ENCODE assay signal across 26 cellular contexts in genomic region chr2:179948058-179948457, GRCh38.
"Had no signal": no experiment of that assay in that cellular context is flagged by ENCODE, and none has a peak within 500 bp of the region (broad histone marks: within the 10 kb centered on the region; RNA-seq: fewer than 3 reads in every experiment).

No MANE protein-coding gene starts in this region.

- FAIRE-seq: astrocyte had no signal

- H3K4me3 ChIP-seq: cardiac muscle cell, MG63 had no signal

- ATAC-seq: activated CD8-positive, alpha-beta memory T cell treated with anti-CD3 and anti-CD28 coated beads, Interleukin-2, amount 10 ng/mL, durations not matched to agents 7 days and 5 days; activated T-cell treated with anti-CD3 and anti-CD28 coated beads, Interleukin-2, amount 50 U/mL, for 4 hours; activated T-helper 17 cell treated with anti-CD3 and anti-CD28 coated beads, Interleukin-2, amount 50 U/mL, for 72 hours; PC-3; T-helper 17 cell had no signal

- H3K9ac ChIP-seq: KMS-11 had no signal

- H3K27ac ChIP-seq: cardiac muscle cell, KMS-11 had no signal

- H3K9me3 Mint-ChIP-seq: activated B cell treated with CpG ODN at 0.5 μM for 24 hours; activated CD4-positive, alpha-beta T cell treated with anti-CD3 and anti-CD28 coated beads, Interleukin-2, amount 10 ng/mL, durations not matched to agents 24 days and 14 days; activated naive CD4-positive, alpha-beta T cell treated with anti-CD3 and anti-CD28 coated beads for 36 hours; activated T-cell treated with anti-CD3 and anti-CD28 coated beads, Interleukin-2, amount 50 U/mL, for 4 hours; activated T-helper 17 cell treated with anti-CD3 and anti-CD28 coated beads, Interleukin-2, amount 50 U/mL, for 72 hours; brain had no signal

- DNase-seq: activated B cell treated with CpG ODN at 0.5 μM for 24 hours; activated CD4-positive, alpha-beta T cell treated with anti-CD3 and anti-CD28 coated beads for 1 hour; activated CD4-positive, alpha-beta T cell treated with anti-CD3 and anti-CD28 coated beads, Interleukin-2, amount 10 ng/mL, durations not matched to agents 24 days and 14 days; activated CD4-positive, alpha-beta T cell treated with anti-CD3 and anti-CD28 coated beads, Interleukin-2, amount 50 U/mL, for 48 hours; activated CD8-positive, alpha-beta memory T cell treated with anti-CD3 and anti-CD28 coated beads, Interleukin-2, amount 10 ng/mL, durations not matched to agents 7 days and 5 days; activated gamma-delta T cell; activated naive CD4-positive, alpha-beta T cell treated with anti-CD3 and anti-CD28 coated beads for 36 hours; activated T-cell treated with anti-CD3 and anti-CD28 coated beads, Interleukin-2, amount 50 U/mL, for 4 hours; amygdala; cerebellar nuclear complex; MG63; NCI-H1105; NCI-H1436; NCI-H1694 treated with DMSO at 0.1 percent for 48 hours; NCI-H2029 treated with DMSO at 0.1 percent for 48 hours; NCI-H510A treated with DMSO at 0.1 percent for 48 hours; PC-3; SIG-M5; T-helper 17 cell; T-helper 9 cell had no signal

- H3K4me2 ChIP-seq: KMS-11 had no signal

- H3K27ac Mint-ChIP-seq: activated B cell treated with CpG ODN at 0.5 μM for 24 hours; activated CD4-positive, alpha-beta T cell treated with anti-CD3 and anti-CD28 coated beads, Interleukin-2, amount 10 ng/mL, durations not matched to agents 24 days and 14 days; activated CD8-positive, alpha-beta memory T cell treated with anti-CD3 and anti-CD28 coated beads, Interleukin-2, amount 10 ng/mL, durations not matched to agents 7 days and 5 days; activated naive CD4-positive, alpha-beta T cell treated with anti-CD3 and anti-CD28 coated beads for 36 hours; activated naive CD8-positive, alpha-beta T cell; activated T-helper 17 cell treated with anti-CD3 and anti-CD28 coated beads, Interleukin-2, amount 50 U/mL, for 72 hours; T-helper 17 cell had no signal

- H3K27me3 ChIP-seq: cardiac muscle cell, MG63 had no signal

- H3K4me3 Mint-ChIP-seq: activated B cell treated with CpG ODN at 0.5 μM for 24 hours; activated CD4-positive, alpha-beta T cell treated with anti-CD3 and anti-CD28 coated beads, Interleukin-2, amount 10 ng/mL, durations not matched to agents 24 days and 14 days; activated CD8-positive, alpha-beta memory T cell treated with anti-CD3 and anti-CD28 coated beads, Interleukin-2, amount 10 ng/mL, durations not matched to agents 7 days and 5 days; activated naive CD4-positive, alpha-beta T cell treated with anti-CD3 and anti-CD28 coated beads for 36 hours; activated naive CD8-positive, alpha-beta T cell; activated T-cell treated with anti-CD3 and anti-CD28 coated beads, Interleukin-2, amount 50 U/mL, for 4 hours; activated T-helper 17 cell treated with anti-CD3 and anti-CD28 coated beads, Interleukin-2, amount 50 U/mL, for 72 hours; brain; T-helper 17 cell had no signal

- H3K4me1 Mint-ChIP-seq: activated B cell treated with CpG ODN at 0.5 μM for 24 hours; activated CD4-positive, alpha-beta T cell treated with anti-CD3 and anti-CD28 coated beads, Interleukin-2, amount 10 ng/mL, durations not matched to agents 24 days and 14 days; activated CD8-positive, alpha-beta memory T cell treated with anti-CD3 and anti-CD28 coated beads, Interleukin-2, amount 10 ng/mL, durations not matched to agents 7 days and 5 days; activated T-helper 17 cell treated with anti-CD3 and anti-CD28 coated beads, Interleukin-2, amount 50 U/mL, for 72 hours; brain had no signal

- H3K9me3 ChIP-seq: MG63 had no signal

- H3K27me3 Mint-ChIP-seq: activated B cell treated with CpG ODN at 0.5 μM for 24 hours; activated CD4-positive, alpha-beta T cell treated with anti-CD3 and anti-CD28 coated beads, Interleukin-2, amount 10 ng/mL, durations not matched to agents 24 days and 14 days; activated CD8-positive, alpha-beta memory T cell treated with anti-CD3 and anti-CD28 coated beads, Interleukin-2, amount 10 ng/mL, durations not matched to agents 7 days and 5 days; activated naive CD8-positive, alpha-beta T cell; activated T-helper 17 cell treated with anti-CD3 and anti-CD28 coated beads, Interleukin-2, amount 50 U/mL, for 72 hours; T-helper 17 cell had no signal
